ENCODE assay signal across 22 cellular contexts in the genomic region with DNA sequence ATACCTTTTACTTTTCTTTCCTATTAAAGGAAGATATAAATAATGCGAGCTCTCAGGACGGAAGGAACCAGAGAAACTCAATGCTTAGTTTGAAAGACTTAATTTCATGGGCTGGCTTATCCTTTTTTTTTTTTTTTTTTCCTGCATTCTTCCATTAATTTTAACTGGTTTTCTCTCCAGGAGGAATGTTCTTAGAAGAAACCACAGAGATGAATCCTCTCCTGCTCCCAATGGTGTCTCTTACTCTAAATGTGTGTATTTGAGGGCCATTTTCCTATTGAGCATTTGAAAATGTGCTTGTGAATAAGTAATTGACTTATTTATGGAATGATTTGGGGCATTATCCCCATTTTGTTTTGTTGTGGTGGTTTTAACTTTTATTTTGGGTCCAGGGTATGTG.
DNase-seq lines count a peak whose midpoint lies in the region; ATAC-seq and TF ChIP-seq lines count a peak whose summit lies in the region.
"Had no signal": no experiment of that assay in that cellular context is flagged by ENCODE, and none has a peak within 500 bp of the region (broad histone marks: within the 10 kb centered on the region; RNA-seq: fewer than 3 reads in every experiment).

No MANE protein-coding gene starts in this region.

- no peaks in the 10 kb centered on the region for H3K36me3 ChIP-seq in ES-I3 (ENCODE audit: insufficient read depth, low read length)
- no peaks in the 10 kb centered on the region for H3K36me3 ChIP-seq in mesendoderm (ENCODE audit: control insufficient read depth, insufficient read depth, low read length)

- peak overlapping the region; percentile 16 for H3K4me2 ChIP-seq in mesendoderm (ENCODE audit: low read length)

- no peaks in the 10 kb centered on the region for H3K9me3 ChIP-seq in ES-I3 (ENCODE audit: control insufficient read depth, insufficient read depth, low read length)

- no peaks in the 10 kb centered on the region for H3K27me3 Mint-ChIP-seq in activated CD4-positive, alpha-beta memory T cell treated with anti-CD3 and anti-CD28 coated beads for 36 hours
- peaks cover 3% of the 10 kb centered on the region for H3K27me3 Mint-ChIP-seq in activated CD4-positive, alpha-beta memory T cell treated with anti-CD3 and anti-CD28 coated beads, Interleukin-2, amount 10 ng/mL, durations not matched to agents 7 days and 5 days
- H3K27me3 Mint-ChIP-seq in CD14-positive monocyte (ENCODE audit: low read depth in 3 of 3), result peaks cover 13 to 30% (median 27%) of the 10 kb centered on the region in 3 donors

- no peak overlapping the region for H2BK15ac ChIP-seq in mesendoderm (replicated peaks; ENCODE audit: low read depth)

- peak overlapping the region; percentile 9 for H3K27ac Mint-ChIP-seq in activated CD4-positive, alpha-beta memory T cell treated with anti-CD3 and anti-CD28 coated beads for 36 hours
- no peak overlapping the region for H3K27ac Mint-ChIP-seq in activated CD4-positive, alpha-beta memory T cell treated with anti-CD3 and anti-CD28 coated beads, Interleukin-2, amount 10 ng/mL, durations not matched to agents 7 days and 5 days
- no peak overlapping the region for H3K27ac Mint-ChIP-seq in CD14-positive monocyte
- H3K27ac Mint-ChIP-seq: B cell; CD4-positive, CD25-positive, alpha-beta regulatory T cell had no signal

- H3K4me1 Mint-ChIP-seq in activated CD4-positive, alpha-beta memory T cell treated with anti-CD3 and anti-CD28 coated beads for 36 hours (ENCODE audit: low read depth), result peaks cover 23% of the 10 kb centered on the region
- peaks cover 3% of the 10 kb centered on the region for H3K4me1 Mint-ChIP-seq in activated CD4-positive, alpha-beta memory T cell treated with anti-CD3 and anti-CD28 coated beads, Interleukin-2, amount 10 ng/mL, durations not matched to agents 7 days and 5 days
- H3K4me1 Mint-ChIP-seq in CD14-positive monocyte, result no peaks in the 10 kb centered on the region
- H3K4me1 Mint-ChIP-seq: B cell had no signal

- no peaks in the 10 kb centered on the region for H3K79me1 ChIP-seq in mesendoderm (ENCODE audit: low read length)

- H3K36me3 Mint-ChIP-seq in activated CD4-positive, alpha-beta memory T cell treated with anti-CD3 and anti-CD28 coated beads for 36 hours, result no peaks in the 10 kb centered on the region
- no peaks in the 10 kb centered on the region for H3K36me3 Mint-ChIP-seq in activated CD4-positive, alpha-beta memory T cell treated with anti-CD3 and anti-CD28 coated beads, Interleukin-2, amount 10 ng/mL, durations not matched to agents 7 days and 5 days (ENCODE audit: low read depth)
- no peaks in the 10 kb centered on the region for H3K36me3 Mint-ChIP-seq in CD14-positive monocyte
- H3K36me3 Mint-ChIP-seq: CD4-positive, CD25-positive, alpha-beta regulatory T cell had no signal

- DNase-seq in activated CD4-positive, alpha-beta memory T cell treated with anti-CD3 and anti-CD28 coated beads for 36 hours, result no peak
- DNase-seq in activated CD4-positive, alpha-beta memory T cell treated with anti-CD3 and anti-CD28 coated beads, Interleukin-2, amount 10 ng/mL, durations not matched to agents 7 days and 5 days, result no peak
- DNase-seq in amniotic epithelial cell (ENCODE audit: low read depth) (peak; percentile 61), mesendoderm (no peak), CD14-positive monocyte (ENCODE audit: low spot score) (no peak)
- no peak for DNase-seq in stimulated activated naive CD4-positive, alpha-beta T cell treated with Interleukin-2 at 50 U/mL for 16 hours (lab: John Stamatoyannopoulos, UW)
- DNase-seq: 8988T, COR-L47, DMS 273 treated with DMSO at 0.1 percent for 48 hours, GF-D8, NCI-H187, NCI-H2107, NCI-H524, NCI-H82, OCI-M1, SHP77 had no signal

- H3K9ac ChIP-seq in ES-I3 (ENCODE audit: low read depth, low read length) (peak overlapping the region; percentile 57; the same call in 1 of the 2 replicates), mesendoderm (ENCODE audit: low read length) (no peak overlapping the region)
- H3K9ac ChIP-seq: GM23248 had no signal

- no peaks in the 10 kb centered on the region for H3K9me3 Mint-ChIP-seq in activated CD4-positive, alpha-beta memory T cell treated with anti-CD3 and anti-CD28 coated beads for 36 hours
- H3K9me3 Mint-ChIP-seq in activated CD4-positive, alpha-beta memory T cell treated with anti-CD3 and anti-CD28 coated beads, Interleukin-2, amount 10 ng/mL, durations not matched to agents 7 days and 5 days, result no peaks in the 10 kb centered on the region
- H3K9me3 Mint-ChIP-seq in CD14-positive monocyte, result peaks cover 2 to 7% (median 5%) of the 10 kb centered on the region in 7 donors

- no CpG with 5 or more reads among the region's 2 CpGs for WGBS in mesendoderm (ENCODE audit: extremely low coverage, insufficient coverage, low lambda C conversion rate)

- H2AK5ac ChIP-seq in mesendoderm (ENCODE audit: low read length), result no peak overlapping the region

- CTCF ChIA-PET in activated CD4-positive, alpha-beta memory T cell treated with anti-CD3 and anti-CD28 coated beads for 36 hours (lab: Charles Lee), result interaction anchor here (0.7 kb wide), 1 partner anchor 86 kb away, joined by 4 read pairs; no protein-coding TSS in a partner anchor
- CTCF ChIA-PET in activated CD4-positive, alpha-beta memory T cell treated with anti-CD3 and anti-CD28 coated beads, Interleukin-2, amount 10 ng/mL, durations not matched to agents 7 days and 5 days (lab: Charles Lee), result interaction anchor here (0.6 kb wide), 1 partner anchor 497 kb away, joined by 3 read pairs; no protein-coding TSS in a partner anchor

- H3K18ac ChIP-seq in mesendoderm (ENCODE audit: low read length), result no peak overlapping the region

- H3K4me1 ChIP-seq in ES-I3 (ENCODE audit: insufficient read depth, low read length) (peaks cover 6% of the 10 kb centered on the region; the same call in 1 of the 2 replicates), mesendoderm (ENCODE audit: control insufficient read depth, low read depth, low read length) (no peaks in the 10 kb centered on the region)

- no peak overlapping the region for H2BK120ac ChIP-seq in mesendoderm (ENCODE audit: low read depth, low read length)

- no peak overlapping the region for H3K4me3 Mint-ChIP-seq in activated CD4-positive, alpha-beta memory T cell treated with anti-CD3 and anti-CD28 coated beads for 36 hours
- H3K4me3 Mint-ChIP-seq in activated CD4-positive, alpha-beta memory T cell treated with anti-CD3 and anti-CD28 coated beads, Interleukin-2, amount 10 ng/mL, durations not matched to agents 7 days and 5 days, result no peak overlapping the region
- H3K4me3 Mint-ChIP-seq in CD14-positive monocyte, result peak overlapping the region in 1 of 2 donors; percentile 62
- H3K4me3 Mint-ChIP-seq: B cell; CD4-positive, CD25-positive, alpha-beta regulatory T cell had no signal

- H3K56ac ChIP-seq in mesendoderm (ENCODE audit: low read length), result peak overlapping the region; percentile 68

- H3K27me3 ChIP-seq in mesendoderm (ENCODE audit: insufficient read depth, low read length, poor library complexity), result no peaks in the 10 kb centered on the region

- intact Hi-C loops in activated CD4-positive, alpha-beta memory T cell treated with anti-CD3 and anti-CD28 coated beads for 36 hours (cut with micrococcal nuclease), result loop anchor here (1.0 to 5.0 kb wide), 3 partner anchors 23 to 104 kb away; no protein-coding TSS in a partner anchor
- intact Hi-C loops in CD14-positive monocyte (cut with micrococcal nuclease), result no loop called here

- no peak overlapping the region for H3K4me3 ChIP-seq in mesendoderm (ENCODE audit: low read length)
- H3K4me3 ChIP-seq: GM23248, K562 had no signal

- H4K8ac ChIP-seq in mesendoderm (ENCODE audit: low read depth, low read length), result no peak overlapping the region

- TF ChIP-seq CTCF in CD14-positive monocyte (IDR thresholded peaks at IDR 0.05), result no peak

- no peak overlapping the region for H4K5ac ChIP-seq in mesendoderm (ENCODE audit: low read length)

- no peaks in the 10 kb centered on the region for H3K79me2 ChIP-seq in mesendoderm (ENCODE audit: control insufficient read depth, insufficient read depth, low read length)

- POLR2A ChIA-PET in activated CD4-positive, alpha-beta memory T cell treated with anti-CD3 and anti-CD28 coated beads for 36 hours (lab: Charles Lee), result interaction anchor here (0.6 kb wide), 2 partner anchors 61 to 434 kb away, joined by 3 read pairs; no protein-coding TSS in a partner anchor
- POLR2A ChIA-PET in activated CD4-positive, alpha-beta memory T cell treated with anti-CD3 and anti-CD28 coated beads, Interleukin-2, amount 10 ng/mL, durations not matched to agents 7 days and 5 days (lab: Charles Lee), result no interaction called here

- no peak overlapping the region for H3K4ac ChIP-seq in mesendoderm (ENCODE audit: low read depth, low read length)

- no peak overlapping the region for H3K23ac ChIP-seq in mesendoderm (ENCODE audit: low read length)

- ATAC-seq in HG03108 (IDR thresholded peaks at IDR 0.05; ENCODE audit: unreplicated experiment), result no peak
- ATAC-seq: K562 had no signal

- H2BK5ac ChIP-seq in mesendoderm (ENCODE audit: low read length), result no peak overlapping the region

- no peak overlapping the region for H3K27ac ChIP-seq in mesendoderm (ENCODE audit: low read depth, low read length)
- H3K27ac ChIP-seq: GM23248 had no signal
